Comparison of ENCODE assay signal across 7 cellular contexts in the genomic region with DNA sequence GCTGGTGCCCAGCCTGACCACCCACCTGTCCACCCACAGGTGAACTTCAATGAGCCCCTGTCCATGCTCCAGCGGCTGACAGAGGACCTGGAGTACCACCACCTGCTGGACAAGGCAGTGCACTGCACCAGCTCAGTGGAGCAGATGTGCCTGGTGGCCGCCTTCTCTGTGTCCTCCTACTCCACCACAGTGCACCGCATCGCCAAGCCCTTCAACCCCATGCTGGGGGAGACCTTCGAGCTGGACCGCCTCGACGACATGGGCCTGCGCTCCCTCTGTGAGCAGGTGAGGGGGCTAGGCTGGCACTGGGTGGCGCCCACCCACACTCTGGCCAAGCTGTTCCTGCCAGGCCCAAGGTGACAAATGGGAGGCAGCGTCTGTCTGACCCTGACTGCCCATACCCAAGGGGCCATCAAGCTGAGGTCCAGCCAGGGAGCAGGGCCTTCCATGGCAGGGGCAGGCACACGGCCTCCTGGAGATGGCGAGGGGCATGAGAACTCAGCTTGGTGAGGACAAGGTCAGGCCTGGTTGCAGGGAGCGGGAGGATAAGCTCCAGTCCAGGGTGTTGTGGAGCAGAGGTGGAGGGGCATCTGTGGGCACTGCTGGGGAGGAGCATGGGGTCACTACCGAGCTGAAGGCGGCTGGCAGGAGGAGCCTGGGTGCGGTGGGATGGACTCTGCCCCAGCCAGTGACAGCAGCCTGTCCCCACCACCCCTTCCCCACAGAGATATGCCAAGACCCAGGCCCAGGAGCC.
DNase-seq lines count a peak whose midpoint lies in the region; TF ChIP-seq lines count a peak whose summit lies in the region.

No MANE protein-coding gene starts in this region.

- H3K4me1 ChIP-seq in OCI-LY1 (ENCODE audit: insufficient read depth, low read length, severe bottlenecking), result no peaks in the 10 kb centered on the region

- DNase-seq in amniotic stem cell (lab: John Stamatoyannopoulos, UW), result peak; percentile 3
- DNase-seq in iPS DF 4.7 (ENCODE audit: extremely low read depth, low spot score), result peak; percentile 22
- peak; percentile 25 to 26 for DNase-seq in stimulated activated CD4-positive, alpha-beta T cell treated with anti-CD3 and anti-CD28 coated beads, Interleukin-4, amount 100 ng/mL, for 48 hours (ENCODE audit: low read depth in 2 of 2)
- no peak for DNase-seq in NCI-H2029 treated with DMSO at 0.1 percent for 48 hours (lab: John Stamatoyannopoulos, UW)
- DNase-seq in DMS153 treated with DMSO at 0.1 percent for 48 hours (lab: John Stamatoyannopoulos, UW; ENCODE audit: unreplicated experiment), result no peak

- no peaks in the 10 kb centered on the region for H3K9me2 ChIP-seq in OCI-LY1 (ENCODE audit: low read depth, low read length)

- no peaks in the 10 kb centered on the region for H4K20me1 ChIP-seq in OCI-LY1 (ENCODE audit: insufficient read depth, low read length)

- H3F3A ChIP-seq in OCI-LY1 (ENCODE audit: insufficient read depth, low read length), result no peaks in the 10 kb centered on the region

- H3K4me3 ChIP-seq in GM12875 (ENCODE audit: low read depth, low read length) (no peak overlapping the region), OCI-LY1 (ENCODE audit: low read depth, low read length, poor library complexity, severe bottlenecking) (no peak overlapping the region)

- no peaks in the 10 kb centered on the region for H3K27me3 ChIP-seq in OCI-LY1 (ENCODE audit: insufficient read depth, low read length)

- H3K9ac ChIP-seq in OCI-LY1 (ENCODE audit: low read length), result no peak overlapping the region

- H3K4me2 ChIP-seq in OCI-LY1 (ENCODE audit: low read length), result no peak overlapping the region

- no peaks in the 10 kb centered on the region for H3K36me3 ChIP-seq in OCI-LY1 (ENCODE audit: insufficient read depth, low read length)

- H2AFZ ChIP-seq in OCI-LY1 (ENCODE audit: low read length), result no peak overlapping the region

- TF ChIP-seq CTCF in GM12875 (IDR thresholded peaks at IDR 0.05; ENCODE audit: borderline replicate concordance, insufficient read depth, low read depth, low read length), result peak; percentile 93
- peak; percentile 72 for TF ChIP-seq CTCF in OCI-LY1 (IDR thresholded peaks at IDR 0.05; ENCODE audit: low read length)

- H3K27ac ChIP-seq in OCI-LY1 (ENCODE audit: low read depth, low read length, poor library complexity, severe bottlenecking), result no peak overlapping the region

- H3K9me3 ChIP-seq in OCI-LY1 (ENCODE audit: low read length), result no peaks in the 10 kb centered on the region

- H3K79me2 ChIP-seq in OCI-LY1 (ENCODE audit: insufficient read depth, low read length), result no peaks in the 10 kb centered on the region

Comparison
In these comparisons a context has a peak if more than half of its experiments do, and no peak if none do; other contexts are left out.
1. DNase-seq: peak in amniotic stem cell (single experiment), iPS DF 4.7 (single experiment) and stimulated activated CD4-positive, alpha-beta T cell treated with anti-CD3 and anti-CD28 coated beads, Interleukin-4, amount 100 ng/mL, for 48 hours (2 of 2); none in NCI-H2029 treated with DMSO at 0.1 percent for 48 hours (single experiment) and DMS153 treated with DMSO at 0.1 percent for 48 hours (single experiment).